In genomic region chrX:114028907-114029662, GRCh38 we compare ENCODE assay signal across 32 cellular contexts.
"Had no signal": no experiment of that assay in that cellular context is flagged by ENCODE, and none has a peak within 500 bp of the region (broad histone marks: within the 10 kb centered on the region; RNA-seq: fewer than 3 reads in every experiment).

No MANE protein-coding gene starts in this region.

- H3K36me3 ChIP-seq: ascending aorta, Peyer's patch, SJSA1 had no signal

- H3K27me3 ChIP-seq: ascending aorta, body of pancreas, Peyer's patch, SJSA1 had no signal

- H3K4me2 ChIP-seq: KMS-11, SK-N-SH had no signal

- DNase-seq: activated CD4-positive, alpha-beta T cell treated with anti-CD3 and anti-CD28 coated beads, Interleukin-2, amount 10 ng/mL, durations not matched to agents 24 days and 14 days; activated CD4-positive, alpha-beta T cell treated with anti-CD3 and anti-CD28 coated beads, Interleukin-2, amount 50 U/mL, for 4 hours; activated CD8-positive, alpha-beta T cell treated with anti-CD3 and anti-CD28 coated beads for 36 hours; activated effector memory CD4-positive, alpha-beta T cell treated with anti-CD3 and anti-CD28 coated beads, Interleukin-2, amount 50 U/mL, for 16 hours; activated naive CD4-positive, alpha-beta T cell; activated naive CD8-positive, alpha-beta T cell treated with anti-CD3 and anti-CD28 coated beads, Interleukin-2, amount 10 ng/mL, durations not matched to agents 7 days and 5 days; activated T-cell treated with anti-CD3 and anti-CD28 coated beads, Interleukin-2, amount 50 U/mL, for 1 hour; activated T-cell treated with anti-CD3 and anti-CD28 coated beads, Interleukin-2, amount 50 U/mL, for 72 hours; amygdala; body of pancreas; caudate nucleus; cerebellar nuclear complex; MM.1S; NCI-H1092 treated with DMSO at 0.1 percent for 48 hours; NCI-H146; NCI-H187; NCI-H2029 treated with DMSO at 0.1 percent for 48 hours; NCI-H2171 treated with DMSO at 0.1 percent for 48 hours; NCI-H2227 treated with DMSO at 0.1 percent for 48 hours; NCI-H446; NCI-H524 treated with DMSO at 0.1 percent for 48 hours; PC-3; Peyer's patch; RPMI8226; SHP77 treated with DMSO at 0.1 percent for 48 hours; SK-N-SH had no signal

- H3K9me3 ChIP-seq: ascending aorta, body of pancreas, Peyer's patch, SJSA1, SK-N-SH had no signal

- ATAC-seq: activated CD8-positive, alpha-beta T cell treated with anti-CD3 and anti-CD28 coated beads for 36 hours; activated T-cell treated with anti-CD3 and anti-CD28 coated beads, Interleukin-2, amount 50 U/mL, for 72 hours; activated T-helper 17 cell treated with anti-CD3 and anti-CD28 coated beads, Interleukin-2, amount 50 U/mL, for 72 hours; body of pancreas; PC-3 had no signal

- FAIRE-seq: bronchial epithelial cell, TTC549 had no signal

- H3K9ac ChIP-seq: KMS-11, SK-N-SH had no signal

- H3K27ac ChIP-seq: ascending aorta, body of pancreas, KMS-11, Peyer's patch, SJSA1 had no signal

- H3K4me3 ChIP-seq: ascending aorta, body of pancreas, Peyer's patch, SJSA1 had no signal

- H3K4me1 ChIP-seq: ascending aorta, body of pancreas, Peyer's patch, SJSA1 had no signal
